In the genomic region with DNA sequence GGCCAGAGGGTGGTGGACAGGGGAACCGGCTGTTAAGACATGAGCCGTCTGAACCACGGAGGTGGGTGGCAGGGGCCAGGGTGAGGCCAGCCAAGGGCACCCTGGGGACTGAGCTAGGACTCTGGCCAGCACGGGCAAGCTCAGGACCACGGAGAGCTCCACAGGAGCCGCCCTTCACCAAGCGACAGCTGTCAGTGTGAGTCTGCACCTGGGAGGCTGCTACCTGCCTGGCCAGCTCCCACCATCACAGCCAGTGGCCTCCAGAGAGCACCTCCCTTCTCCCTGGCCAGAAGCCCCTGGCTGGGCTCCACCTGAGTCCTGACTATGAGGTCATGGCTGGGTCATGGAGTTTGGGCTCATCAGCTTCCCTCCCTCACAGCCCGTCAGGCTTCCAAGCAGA, we compare ENCODE assay signal across 3 cellular contexts.
TF ChIP-seq lines count a peak whose summit lies in the region.

No MANE protein-coding gene starts in this region.

TF ChIP-seq in HCT116, 20 proteins besides CTCF, POLR2A, EP300 and RAD21:
- TF ChIP-seq ZFX (IDR thresholded peaks at IDR 0.05) (no peak), FOSL1 (IDR thresholded peaks at IDR 0.05; ENCODE audit: low read depth) (no peak), SP1 (IDR thresholded peaks at IDR 0.05; ENCODE audit: low read depth) (no peak)
- TF ChIP-seq, protein P1, sequence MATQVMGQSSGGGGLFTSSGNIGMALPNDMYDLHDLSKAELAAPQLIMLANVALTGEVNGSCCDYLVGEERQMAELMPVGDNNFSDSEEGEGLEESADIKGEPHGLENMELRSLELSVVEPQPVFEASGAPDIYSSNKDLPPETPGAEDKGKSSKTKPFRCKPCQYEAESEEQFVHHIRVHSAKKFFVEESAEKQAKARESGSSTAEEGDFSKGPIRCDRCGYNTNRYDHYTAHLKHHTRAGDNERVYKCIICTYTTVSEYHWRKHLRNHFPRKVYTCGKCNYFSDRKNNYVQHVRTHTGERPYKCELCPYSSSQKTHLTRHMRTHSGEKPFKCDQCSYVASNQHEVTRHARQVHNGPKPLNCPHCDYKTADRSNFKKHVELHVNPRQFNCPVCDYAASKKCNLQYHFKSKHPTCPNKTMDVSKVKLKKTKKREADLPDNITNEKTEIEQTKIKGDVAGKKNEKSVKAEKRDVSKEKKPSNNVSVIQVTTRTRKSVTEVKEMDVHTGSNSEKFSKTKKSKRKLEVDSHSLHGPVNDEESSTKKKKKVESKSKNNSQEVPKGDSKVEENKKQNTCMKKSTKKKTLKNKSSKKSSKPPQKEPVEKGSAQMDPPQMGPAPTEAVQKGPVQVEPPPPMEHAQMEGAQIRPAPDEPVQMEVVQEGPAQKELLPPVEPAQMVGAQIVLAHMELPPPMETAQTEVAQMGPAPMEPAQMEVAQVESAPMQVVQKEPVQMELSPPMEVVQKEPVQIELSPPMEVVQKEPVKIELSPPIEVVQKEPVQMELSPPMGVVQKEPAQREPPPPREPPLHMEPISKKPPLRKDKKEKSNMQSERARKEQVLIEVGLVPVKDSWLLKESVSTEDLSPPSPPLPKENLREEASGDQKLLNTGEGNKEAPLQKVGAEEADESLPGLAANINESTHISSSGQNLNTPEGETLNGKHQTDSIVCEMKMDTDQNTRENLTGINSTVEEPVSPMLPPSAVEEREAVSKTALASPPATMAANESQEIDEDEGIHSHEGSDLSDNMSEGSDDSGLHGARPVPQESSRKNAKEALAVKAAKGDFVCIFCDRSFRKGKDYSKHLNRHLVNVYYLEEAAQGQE (IDR thresholded peaks at IDR 0.05; ENCODE audit: low read depth): peak; percentile 93

TF ChIP-seq in PFSK-1, 5 proteins besides CTCF, POLR2A, EP300 and RAD21:
- no peak for TF ChIP-seq TAF1 (IDR thresholded peaks at IDR 0.05; ENCODE audit: borderline replicate concordance, insufficient read depth, low read length)
- TF ChIP-seq, protein P1 (IDR thresholded peaks at IDR 0.05; ENCODE audit: insufficient read depth in 1 of 2, low read depth in 2 of 2, low read length in 2 of 2): peak; percentile 95 to 96

TF ChIP-seq in H1, 55 proteins besides CTCF, POLR2A, EP300 and RAD21:
- TF ChIP-seq CTBP2 (IDR thresholded peaks at IDR 0.05; ENCODE audit: borderline replicate concordance, insufficient read depth, insufficient read length, low read length): no peak
- TF ChIP-seq MAX (IDR thresholded peaks at IDR 0.05): peak; percentile 51; the same call in 1 of the 2 replicates
- peak; percentile 99 for TF ChIP-seq SIN3A (conservative IDR thresholded peaks at IDR 0.05 in 1 of 2, IDR thresholded peaks at IDR 0.05 in 1 of 2; ENCODE audit: low read depth in 1 of 2, low read length in 2 of 2)
- peak; percentile 60 to 86; a peak in 1 of 4 replicates for TF ChIP-seq HDAC2 (IDR thresholded peaks at IDR 0.05; ENCODE audit: borderline replicate concordance in 1 of 2, low read depth in 2 of 2, low read length in 2 of 2)
- TF ChIP-seq CREB1 (IDR thresholded peaks at IDR 0.05): no peak
- TF ChIP-seq SAP30 (IDR thresholded peaks at IDR 0.05; ENCODE audit: insufficient read depth, insufficient replicate concordance, low read length): peak; percentile 99
